In genomic region chr2:232523682-232524597, GRCh38 we compare ENCODE assay signal across 8 cellular contexts. TPM values are rescaled to one million over a fixed set of nuclear protein-coding genes. Genes with fewer than 3 reads are reported as not detected.
DNase-seq lines count a peak whose midpoint lies in the region; ATAC-seq and TF ChIP-seq lines count a peak whose summit lies in the region.

No MANE protein-coding gene starts in this region.

- H3K4me1 Mint-ChIP-seq in neural crest cell: peaks cover 23% of the 10 kb centered on the region

- no peak for ATAC-seq in HG03432 (IDR thresholded peaks at IDR 0.05; ENCODE audit: unreplicated experiment)

- no peak for TF ChIP-seq POLR2A in erythroblast (IDR thresholded peaks at IDR 0.05; ENCODE audit: low read length)

- peak overlapping the region; percentile 24; the same call in 1 of the 2 replicates for H3K27ac ChIP-seq in HEK293 (ENCODE audit: extremely low read depth, low read depth, low read length)

- H3K4me1 ChIP-seq in HEK293 (ENCODE audit: control insufficient read depth, insufficient read depth, low read length): no peaks in the 10 kb centered on the region; the same call in 1 of the 2 replicates

- peaks cover 51% of the 10 kb centered on the region for H3K27me3 Mint-ChIP-seq in neural crest cell (ENCODE audit: low read depth)

- no peaks in the 10 kb centered on the region for H3K36me3 Mint-ChIP-seq in neural crest cell (ENCODE audit: low read depth)

- CTCF ChIA-PET in HEK293 (lab: Yijun Ruan, JAX): interaction anchor here (0.6 to 4.9 kb wide), 24 partner anchors 8 to 1465 kb away, joined by 3 to 77 read pairs (median 3); partner anchors contain the start of gene ECEL1

- POLR2A ChIA-PET in HEK293 (lab: Yijun Ruan, JAX): interaction anchor here (0.6 kb wide), 1 partner anchor 26 kb away, joined by 3 read pairs; the partner anchor contains the start of genes EIF4E2 and TIGD1

- H3K4me3 ChIP-seq in HEK293 (ENCODE audit: low read depth, low read length): peak overlapping the region; percentile 43

- no peaks in the 10 kb centered on the region for H3K36me3 ChIP-seq in HEK293 (ENCODE audit: control insufficient read depth in 2 of 2, insufficient read depth in 1 of 2, low read length in 2 of 2)

- TF ChIP-seq CTCF in HEK293 (tag by site-specific recombination; IDR thresholded peaks at IDR 0.05) (peak; percentile 95), neural crest cell (conservative IDR thresholded peaks at IDR 0.05) (peak; percentile 49)

- no peaks in the 10 kb centered on the region for H3K9me3 Mint-ChIP-seq in neural crest cell

- no peaks in the 10 kb centered on the region for H3K9me3 ChIP-seq in HEK293 (ENCODE audit: control insufficient read depth, insufficient read depth, low read depth, low read length)

- H3K4me3 Mint-ChIP-seq in neural crest cell: peak overlapping the region; percentile 75

- DNase-seq in Ammon's horn (ENCODE audit: low spot score) (peak; percentile 50), SKM-1 treated with dmso at 0.1 percent for 144 hours (lab: John Stamatoyannopoulos, UW; ENCODE audit: unreplicated experiment) (peak; percentile 26), erythroblast (lab: John Stamatoyannopoulos, UW) (peak; percentile 51 to 58), neural crest cell (ENCODE audit: low read depth, low spot score) (peak; percentile 68), SHP77 (lab: John Stamatoyannopoulos, UW) (no peak), COLO829 (ENCODE audit: low spot score) (no peak)

- no peak overlapping the region for H3K27ac Mint-ChIP-seq in neural crest cell (ENCODE audit: unreplicated experiment)

TF ChIP-seq in HEK293, 187 proteins besides CTCF, POLR2A, EP300 and RAD21 (continues in another document):
- TF ChIP-seq GLIS1 (tag by site-specific recombination; IDR thresholded peaks at IDR 0.05): peak; percentile 41
- peak; percentile 62; the same call in 1 of the 2 replicates for TF ChIP-seq ZBTB11 (tag by site-specific recombination; conservative IDR thresholded peaks at IDR 0.05; ENCODE audit: low read depth)
- peak; percentile 53; the same call in 1 of the 2 replicates for TF ChIP-seq ZBTB48 (tag by site-specific recombination; IDR thresholded peaks at IDR 0.05)
- TF ChIP-seq ZSCAN30 (tag by site-specific recombination; IDR thresholded peaks at IDR 0.05): 0 out of 2 replicates have a peak, but pooled peaks have one; percentile 24
- TF ChIP-seq ZBTB17 (tag by site-specific recombination; IDR thresholded peaks at IDR 0.05): peak; percentile 64; the same call in 1 of the 2 replicates
- peak; percentile 53 for TF ChIP-seq SCRT2 (tag by site-specific recombination; IDR thresholded peaks at IDR 0.05)
- 0 out of 2 replicates have a peak, but pooled peaks have one; percentile 47 for TF ChIP-seq BCL11A (tag by site-specific recombination; IDR thresholded peaks at IDR 0.05; ENCODE audit: low read depth)
- peak; percentile 65; the same call in 1 of the 2 replicates for TF ChIP-seq ZEB2 (tag by site-specific recombination; IDR thresholded peaks at IDR 0.05)
- peak; percentile 44 for TF ChIP-seq SP2 (tag by site-specific recombination; IDR thresholded peaks at IDR 0.05)
- TF ChIP-seq REST (tag by site-specific recombination; IDR thresholded peaks at IDR 0.05): peak; percentile 46; the same call in 1 of the 2 replicates
- TF ChIP-seq PRDM10 (tag by site-specific recombination; IDR thresholded peaks at IDR 0.05): 0 out of 2 replicates have a peak, but pooled peaks have one; percentile 44
- peak; percentile 80 for TF ChIP-seq ZBTB8A (tag by site-specific recombination; IDR thresholded peaks at IDR 0.05)
- TF ChIP-seq INSM2 (tag by site-specific recombination; IDR thresholded peaks at IDR 0.05): no peak
- TF ChIP-seq GLIS2 (tag by site-specific recombination; IDR thresholded peaks at IDR 0.05): peak; percentile 73; the same call in 1 of the 2 replicates

RNA-seq across cellular contexts. Expression of gene CHRND, which starts 2.0 kb away (rescaled TPM):
- 4.1 and 5.8 TPM in 2 replicates for total RNA-seq in neural crest cell

RNA-seq across cellular contexts. Expression of gene PRSS56, which starts 3.8 kb away (rescaled TPM):
- total RNA-seq in neural crest cell: 52.4 and 54.2 TPM in 2 replicates

RNA-seq across cellular contexts. Expression of gene CHRNG, which starts 15.6 kb away (rescaled TPM):
- not detected in 2 replicates for total RNA-seq in neural crest cell

RNA-seq across cellular contexts. Expression of gene TIGD1, which starts 26.4 kb away (rescaled TPM):
- 11.8 and 12.8 TPM in 2 replicates for total RNA-seq in neural crest cell

RNA-seq across cellular contexts. Expression of gene EIF4E2, which starts 26.5 kb away (rescaled TPM):
- 85.7 and 89.0 TPM in 2 replicates for total RNA-seq in neural crest cell

Comparison
In these comparisons a context has a peak if more than half of its experiments do, and no peak if none do; other contexts are left out.
1. DNase-seq: peak in Ammon's horn (single experiment), SKM-1 treated with dmso at 0.1 percent for 144 hours (single experiment), erythroblast (2 of 2) and neural crest cell (single experiment); none in SHP77 (0 of 2) and COLO829 (single experiment).